Comparison of ENCODE assay signal across 13 cellular contexts in genomic region chr7:45239486-45239885, GRCh38.
DNase-seq lines count a peak whose midpoint lies in the region.
"Had no signal": no experiment of that assay in that cellular context is flagged by ENCODE, and none has a peak within 500 bp of the region (broad histone marks: within the 10 kb centered on the region; RNA-seq: fewer than 3 reads in every experiment).

No MANE protein-coding gene starts in this region.

- peak overlapping the region; percentile 50 for H3K27ac ChIP-seq in ACC112 (ENCODE audit: low read depth, low read length)
- H3K27ac ChIP-seq: C4-2B had no signal

- H3K36me3 ChIP-seq in ACC112 (ENCODE audit: insufficient read depth, low read length) = no peaks in the 10 kb centered on the region

- peaks cover 22% of the 10 kb centered on the region for H3K4me1 ChIP-seq in ACC112 (ENCODE audit: control insufficient read depth, insufficient read depth, low read length, unreplicated experiment)

- H3K4me3 ChIP-seq in ACC112 (ENCODE audit: low read depth, low read length) = no peak overlapping the region
- H3K4me3 ChIP-seq: GM23338 had no signal

- no peak overlapping the region for H2AFZ ChIP-seq in ACC112 (ENCODE audit: low read length, unreplicated experiment)
- H2AFZ ChIP-seq: GM23338 had no signal

- DNase-seq in H4 (ENCODE audit: low spot score) (peak; percentile 52), astrocyte of the hippocampus (ENCODE audit: low read depth, low spot score) (peak; percentile 60), hepatic stellate cell (ENCODE audit: low spot score) (peak; percentile 42), NK-92 (lab: John Stamatoyannopoulos, UW; ENCODE audit: unreplicated experiment) (no peak), DMS114 treated with DMSO at 0.1 percent for 48 hours (lab: John Stamatoyannopoulos, UW; ENCODE audit: unreplicated experiment) (no peak), CD1c-positive myeloid dendritic cell (ENCODE audit: extremely low spot score) (no peak)
- DNase-seq in activated naive CD4-positive, alpha-beta T cell treated with anti-CD3 and anti-CD28 coated beads, Interleukin-2, amount 50 U/mL, for 16 hours = no peak
- DNase-seq: islet precursor cell, NCI-H1436, NCI-H748 treated with DMSO at 0.1 percent for 48 hours had no signal

- no peaks in the 10 kb centered on the region for H3K79me2 ChIP-seq in ACC112 (ENCODE audit: control insufficient read depth, insufficient read depth, low read length, unreplicated experiment)

- H3K27me3 ChIP-seq in ACC112 (ENCODE audit: insufficient read depth, low read length) = no peaks in the 10 kb centered on the region

Comparison
In these comparisons a context has a peak if more than half of its experiments do, and no peak if none do; other contexts are left out.
1. DNase-seq: peak in H4 (single experiment), astrocyte of the hippocampus (single experiment) and hepatic stellate cell (single experiment); none in NK-92 (single experiment), activated naive CD4-positive, alpha-beta T cell treated with anti-CD3 and anti-CD28 coated beads, Interleukin-2, amount 50 U/mL, for 16 hours (single experiment), DMS114 treated with DMSO at 0.1 percent for 48 hours (single experiment) and CD1c-positive myeloid dendritic cell (single experiment).